8 cellular contexts compared by ENCODE assay signal in genomic region chr21:29002442-29003144, GRCh38. TPM values are rescaled to one million over a fixed set of nuclear protein-coding genes. Genes with fewer than 3 reads are reported as not detected.
DNase-seq lines count a peak whose midpoint lies in the region; ATAC-seq, FAIRE-seq and TF ChIP-seq lines count a peak whose summit lies in the region.

No MANE protein-coding gene starts in this region.

- H3K9me3 ChIP-seq in heart left ventricle (no peaks in the 10 kb centered on the region), trophoblast cell (ENCODE audit: insufficient read depth, low read depth, low read length) (no peaks in the 10 kb centered on the region), transverse colon (no peaks in the 10 kb centered on the region)

- H2BK120ac ChIP-seq in trophoblast cell (ENCODE audit: insufficient read depth, low read length, poor library complexity), result peak overlapping the region; percentile 23

- H3K4ac ChIP-seq in trophoblast cell (ENCODE audit: low read depth, low read length), result peak overlapping the region; percentile 73

- no peak overlapping the region for H2BK5ac ChIP-seq in trophoblast cell (ENCODE audit: low read depth, low read length, poor library complexity)

- H2BK12ac ChIP-seq in trophoblast cell (ENCODE audit: low read length), result no peak overlapping the region

- TF ChIP-seq CTCF in heart left ventricle (IDR thresholded peaks at IDR 0.05), result no peak
- no peak for TF ChIP-seq CTCF in transverse colon (IDR thresholded peaks at IDR 0.05)

- H3K27me3 ChIP-seq in heart left ventricle, result no peaks in the 10 kb centered on the region
- no peaks in the 10 kb centered on the region for H3K27me3 ChIP-seq in trophoblast cell (ENCODE audit: insufficient read depth, low read length)
- no peaks in the 10 kb centered on the region for H3K27me3 ChIP-seq in transverse colon

- peak; percentile 100 for FAIRE-seq in GM12891 (lab: Jason Lieb, UNC)

- peak overlapping the region; percentile 71 for H2AFZ ChIP-seq in trophoblast cell (ENCODE audit: insufficient read depth, low read length, poor library complexity)

- TF ChIP-seq EP300 in transverse colon (IDR thresholded peaks at IDR 0.05; ENCODE audit: low read depth), result no peak

- H4K91ac ChIP-seq in trophoblast cell (ENCODE audit: low read depth, low read length), result peak overlapping the region; percentile 58

- H4K8ac ChIP-seq in trophoblast cell (ENCODE audit: low read depth, low read length), result peak overlapping the region; percentile 90

- H3K9ac ChIP-seq in trophoblast cell (ENCODE audit: low read length), result peak overlapping the region; percentile 87

- peak overlapping the region; percentile 9 for H3K18ac ChIP-seq in trophoblast cell (ENCODE audit: low read length)

- peaks cover 0 to 26% (median 16%) of the 10 kb centered on the region in 9 donors for H3K36me3 ChIP-seq in heart left ventricle
- H3K36me3 ChIP-seq in trophoblast cell (ENCODE audit: control insufficient read depth in 1 of 2, insufficient read depth in 2 of 2, low read length in 2 of 2), result no peaks in the 10 kb centered on the region
- peaks cover 0 to 2% (median under 1%) of the 10 kb centered on the region in 4 donors for H3K36me3 ChIP-seq in transverse colon

- peak overlapping the region; percentile 37 for H3K14ac ChIP-seq in trophoblast cell (ENCODE audit: low read length)

- H3K79me2 ChIP-seq in trophoblast cell (ENCODE audit: control insufficient read depth, insufficient read depth, low read length, poor library complexity), result peaks cover 1% of the 10 kb centered on the region

- H3K4me3 ChIP-seq in heart left ventricle (peak overlapping the region; percentile 38 to 78 (median 67)), trophoblast cell (ENCODE audit: low read depth, low read length) (peak overlapping the region; percentile 67), transverse colon (peak overlapping the region; percentile 21 to 61 (median 54))

- H3K79me1 ChIP-seq in trophoblast cell (ENCODE audit: low read length), result peaks cover 7% of the 10 kb centered on the region

- peak overlapping the region; percentile 96 for H3K27ac ChIP-seq in adipose tissue (ENCODE audit: low read depth, low read length)
- peak overlapping the region; percentile 83 to 97 (median 94) for H3K27ac ChIP-seq in heart left ventricle
- H3K27ac ChIP-seq in trophoblast cell (ENCODE audit: low read depth, low read length), result peak overlapping the region; percentile 76
- H3K27ac ChIP-seq in transverse colon, result peak overlapping the region; percentile 94 to 98 (median 96)

- H3K4me2 ChIP-seq in trophoblast cell (ENCODE audit: low read length), result peak overlapping the region; percentile 76

- peak; percentile 99 for TF ChIP-seq POLR2A in GM12891 (IDR thresholded peaks at IDR 0.05; ENCODE audit: low read depth, low read length)
- peak in 1 of 2 donors; percentile 88 for TF ChIP-seq POLR2A in heart left ventricle (IDR thresholded peaks at IDR 0.05)
- peak; percentile 98 for TF ChIP-seq POLR2A in transverse colon (IDR thresholded peaks at IDR 0.05)

- H2AK5ac ChIP-seq in trophoblast cell (ENCODE audit: low read length), result no peak overlapping the region

- peak overlapping the region; percentile 82 for H4K12ac ChIP-seq in trophoblast cell (ENCODE audit: low read depth, low read length)

- 0 to 1% (median 1%) methylated on average over 41 of the region's 41 CpGs for WGBS in adipose tissue, 3 donors
- WGBS in heart left ventricle, 4 donors, result 0 to 1% (median 1%) methylated on average over 41 of the region's 41 CpGs
- WGBS in trophoblast cell (ENCODE audit: extremely low coverage, insufficient coverage, insufficient read length), result no CpG with 5 or more reads among the region's 41 CpGs
- WGBS in transverse colon (ENCODE audit: low coverage in 1 of 2), 2 donors, result 0 to 3% methylated on average over 8 to 31 of the region's 41 CpGs

- DNase-seq in GM12891 (ENCODE audit: insufficient read length, low spot score) (peak; percentile 84), NCI-H1436 (lab: John Stamatoyannopoulos, UW) (peak; percentile 94), SW480 (ENCODE audit: low spot score) (peak; percentile 98), heart left ventricle (peak; percentile 96 to 97 (median 97)), trophoblast cell (peak; percentile 98 to 99), transverse colon (peak; percentile 96)

- no peak overlapping the region for H3K23ac ChIP-seq in trophoblast cell (ENCODE audit: low read length)

- H3K4me1 ChIP-seq in heart left ventricle (peaks cover 0 to 17% (median 7%) of the 10 kb centered on the region in 12 donors), trophoblast cell (ENCODE audit: control insufficient read depth in 1 of 2, insufficient read depth in 2 of 2, low read length in 2 of 2) (peaks cover 2 to 3% of the 10 kb centered on the region in 2 experiments), transverse colon (peaks cover 0 to 15% (median 12%) of the 10 kb centered on the region in 4 donors)

- intact Hi-C loops in heart left ventricle (cut with DNase I), result loop anchor here in 2 of 10 donors (2.0 kb wide), 2 partner anchors 18 to 22 kb away; partner anchors contain the start of gene USP16 (in 1 of the 2)
- intact Hi-C loops in transverse colon (cut with DNase I; ENCODE audit: low total_unique reads), result no loop called here

- ATAC-seq in HG02798 (IDR thresholded peaks at IDR 0.05; ENCODE audit: poor library complexity, unreplicated experiment) (peak; percentile 100), heart left ventricle (peak; percentile 100)

- in situ Hi-C loops in transverse colon (cut with MboI; ENCODE audit: low pct_ligation_motif_present in 1 of 4, low pct_unique_long_range_greater_than_20kb in 1 of 4, low sequenced_read_pairs in 3 of 4), result no loop called here

TF ChIP-seq in GM12891, 5 proteins besides CTCF, POLR2A, EP300 and RAD21:
- no peak for TF ChIP-seq SPI1 (IDR thresholded peaks at IDR 0.05; ENCODE audit: low read depth, low read length)
- peak; percentile 98 for TF ChIP-seq TAF1 (IDR thresholded peaks at IDR 0.05; ENCODE audit: low read depth, low read length)
- peak; percentile 87 for TF ChIP-seq POU2F2 (IDR thresholded peaks at IDR 0.05; ENCODE audit: low read depth, low read length)
- no peak for TF ChIP-seq PAX5 (IDR thresholded peaks at IDR 0.05; ENCODE audit: insufficient read depth, low read length, severe bottlenecking)
- TF ChIP-seq POLR2AphosphoS5 (IDR thresholded peaks at IDR 0.05; ENCODE audit: low read depth, low read length), result peak; percentile 99

RNA-seq across cellular contexts. Expression of gene LTN1, which starts 9.9 kb away (rescaled TPM):
- 3.8 TPM for polyA plus RNA-seq in GM12891 (2012; ENCODE audit: low read depth, missing spikeins)
- polyA plus RNA-seq in adipose tissue (1 to 10 TPM; 5.1 to 5.4 (median 5.4) TPM), heart left ventricle (1 to 10 TPM; 3.4 to 8.0 TPM)
- total RNA-seq in heart left ventricle (10 to 100 TPM; 11.1 to 20.3 (median 18.6) TPM), transverse colon (10 to 100 TPM; 13.9 to 36.5 (median 22.1) TPM)
- polyA plus RNA-seq in trophoblast cell (2013), result 16.1 and 16.2 TPM in 2 replicates

RNA-seq across cellular contexts. Expression of gene RWDD2B, which starts 16.6 kb away (rescaled TPM):
- 19.0 TPM for polyA plus RNA-seq in GM12891 (2012; ENCODE audit: low read depth, missing spikeins)
- polyA plus RNA-seq in adipose tissue, result 10 to 100 TPM; 13.2 to 15.5 (median 14.9) TPM
- 10 to 100 TPM; 10.6 to 22.4 (median 16.6) TPM for total RNA-seq in heart left ventricle
- polyA plus RNA-seq in heart left ventricle, result 10 to 100 TPM; 10.0 to 16.6 TPM
- 3.3 and 3.6 TPM in 2 replicates for polyA plus RNA-seq in trophoblast cell (2013)
- total RNA-seq in transverse colon, result 10 to 100 TPM in 1 of 4 donors, 1 to 10 TPM in 2, not detected in 1; 7.3 to 28.3 (median 8.2) TPM

RNA-seq across cellular contexts. Expression of gene USP16, which starts 21.9 kb away (rescaled TPM):
- 24.4 TPM for polyA plus RNA-seq in GM12891 (2012; ENCODE audit: low read depth, missing spikeins)
- polyA plus RNA-seq in adipose tissue, result 10 to 100 TPM; 21.0 to 31.7 (median 29.7) TPM
- total RNA-seq in heart left ventricle, result 10 to 100 TPM; 19.1 to 38.1 (median 32.4) TPM
- polyA plus RNA-seq in heart left ventricle, result 10 to 100 TPM; 16.4 to 42.6 TPM
- polyA plus RNA-seq in trophoblast cell (2013), result 29.0 and 31.2 TPM in 2 replicates
- 10 to 100 TPM; 12.9 to 34.9 (median 22.0) TPM for total RNA-seq in transverse colon

Comparison
In these comparisons a context has a peak if more than half of its experiments do, and no peak if none do; other contexts are left out.
1. Peak in every context shown above with its lines: DNase-seq, ATAC-seq, H3K4me3 ChIP-seq and H3K27ac ChIP-seq.